ENCODE assay signal across 1 cellular context in genomic region chr11:46252373-46252914, GRCh38.
TF ChIP-seq lines count a peak whose summit lies in the region.

No MANE protein-coding gene starts in this region.

TF ChIP-seq in HepG2, 621 proteins besides CTCF, POLR2A, EP300 and RAD21 (continued from another document):
- no peak for TF ChIP-seq TCF12 (IDR thresholded peaks at IDR 0.05)
- TF ChIP-seq TCF12 (CRISPR knock-in tag; IDR thresholded peaks at IDR 0.05) = no peak
- TF ChIP-seq ZNF747 (CRISPR knock-in tag; IDR thresholded peaks at IDR 0.05; ENCODE audit: borderline replicate concordance) = no peak
- no peak for TF ChIP-seq ATF1 (CRISPR knock-in tag; IDR thresholded peaks at IDR 0.05)
- no peak for TF ChIP-seq ZNF546 (CRISPR knock-in tag; conservative IDR thresholded peaks at IDR 0.05)
- TF ChIP-seq GABPB1 (CRISPR knock-in tag; IDR thresholded peaks at IDR 0.05) = no peak
- TF ChIP-seq ZNF431 (CRISPR knock-in tag; IDR thresholded peaks at IDR 0.05; ENCODE audit: borderline replicate concordance, low read depth) = no peak
- no peak for TF ChIP-seq SNRNP70 (IDR thresholded peaks at IDR 0.05; ENCODE audit: low read depth, low read length)
- TF ChIP-seq RFXAP (CRISPR knock-in tag; IDR thresholded peaks at IDR 0.05; ENCODE audit: borderline replicate concordance) = no peak
- peak; percentile 33; the same call in 1 of the 2 replicates for TF ChIP-seq DRAP1 (CRISPR knock-in tag; IDR thresholded peaks at IDR 0.05)
- TF ChIP-seq KLF6 (CRISPR knock-in tag; IDR thresholded peaks at IDR 0.05) = no peak
- TF ChIP-seq ZNF740 (CRISPR knock-in tag; IDR thresholded peaks at IDR 0.05) = no peak
- TF ChIP-seq ZNF589 (CRISPR knock-in tag; conservative IDR thresholded peaks at IDR 0.05) = no peak
- TF ChIP-seq IKZF4 (CRISPR knock-in tag; IDR thresholded peaks at IDR 0.05; ENCODE audit: borderline replicate concordance, low read depth, not compliant biosample characterization) = no peak
- TF ChIP-seq CSRNP1 (CRISPR knock-in tag; IDR thresholded peaks at IDR 0.05) = no peak
- TF ChIP-seq NAIF1 (CRISPR knock-in tag; IDR thresholded peaks at IDR 0.05; ENCODE audit: borderline replicate concordance) = no peak
- 0 out of 2 replicates have a peak, but pooled peaks have one; percentile 44 for TF ChIP-seq POGK (CRISPR knock-in tag; conservative IDR thresholded peaks at IDR 0.05)
- TF ChIP-seq CENPBD1 (CRISPR knock-in tag; IDR thresholded peaks at IDR 0.05; ENCODE audit: borderline replicate concordance, low read depth) = no peak
- 0 out of 2 replicates have a peak, but pooled peaks have one; percentile 27 for TF ChIP-seq KAT8 (CRISPR knock-in tag; IDR thresholded peaks at IDR 0.05)
- no peak for TF ChIP-seq BCL3 (CRISPR knock-in tag; IDR thresholded peaks at IDR 0.05)
- no peak for TF ChIP-seq SETDB1 (CRISPR knock-in tag; IDR thresholded peaks at IDR 0.05; ENCODE audit: borderline replicate concordance)
- no peak for TF ChIP-seq SRF (IDR thresholded peaks at IDR 0.05; ENCODE audit: low read depth, low read length)
- TF ChIP-seq RELA (CRISPR knock-in tag; IDR thresholded peaks at IDR 0.05) = no peak
- TF ChIP-seq ZBTB39 (CRISPR knock-in tag; IDR thresholded peaks at IDR 0.05) = no peak
- TF ChIP-seq ZBTB20 (CRISPR knock-in tag; IDR thresholded peaks at IDR 0.05; ENCODE audit: borderline replicate concordance, low read depth) = no peak
- peak; percentile 34; the same call in 1 of the 2 replicates for TF ChIP-seq ZSCAN25 (CRISPR knock-in tag; IDR thresholded peaks at IDR 0.05)
- TF ChIP-seq ATM (IDR thresholded peaks at IDR 0.05; ENCODE audit: borderline replicate concordance) = no peak
- TF ChIP-seq GLI4 (CRISPR knock-in tag; IDR thresholded peaks at IDR 0.05; ENCODE audit: borderline replicate concordance) = no peak
- no peak for TF ChIP-seq SMARCC2 (IDR thresholded peaks at IDR 0.05)
- TF ChIP-seq NR2F2 (IDR thresholded peaks at IDR 0.05; ENCODE audit: borderline replicate concordance, low read depth) = peak; percentile 82
- TF ChIP-seq ZNF264 (CRISPR knock-in tag; IDR thresholded peaks at IDR 0.05) = no peak
- TF ChIP-seq RFX1 (IDR thresholded peaks at IDR 0.05) = no peak
- no peak for TF ChIP-seq GPBP1L1 (CRISPR knock-in tag; IDR thresholded peaks at IDR 0.05)
- TF ChIP-seq STAG1 (CRISPR knock-in tag; IDR thresholded peaks at IDR 0.05) = peak; percentile 19
- no peak for TF ChIP-seq ZNF678 (CRISPR knock-in tag; IDR thresholded peaks at IDR 0.05)
- no peak for TF ChIP-seq GLMP (CRISPR knock-in tag; IDR thresholded peaks at IDR 0.05; ENCODE audit: borderline replicate concordance)
- TF ChIP-seq RNF2 (conservative IDR thresholded peaks at IDR 0.05; ENCODE audit: low read depth) = 0 out of 2 replicates have a peak, but pooled peaks have one; percentile 27
